In the genomic region with DNA sequence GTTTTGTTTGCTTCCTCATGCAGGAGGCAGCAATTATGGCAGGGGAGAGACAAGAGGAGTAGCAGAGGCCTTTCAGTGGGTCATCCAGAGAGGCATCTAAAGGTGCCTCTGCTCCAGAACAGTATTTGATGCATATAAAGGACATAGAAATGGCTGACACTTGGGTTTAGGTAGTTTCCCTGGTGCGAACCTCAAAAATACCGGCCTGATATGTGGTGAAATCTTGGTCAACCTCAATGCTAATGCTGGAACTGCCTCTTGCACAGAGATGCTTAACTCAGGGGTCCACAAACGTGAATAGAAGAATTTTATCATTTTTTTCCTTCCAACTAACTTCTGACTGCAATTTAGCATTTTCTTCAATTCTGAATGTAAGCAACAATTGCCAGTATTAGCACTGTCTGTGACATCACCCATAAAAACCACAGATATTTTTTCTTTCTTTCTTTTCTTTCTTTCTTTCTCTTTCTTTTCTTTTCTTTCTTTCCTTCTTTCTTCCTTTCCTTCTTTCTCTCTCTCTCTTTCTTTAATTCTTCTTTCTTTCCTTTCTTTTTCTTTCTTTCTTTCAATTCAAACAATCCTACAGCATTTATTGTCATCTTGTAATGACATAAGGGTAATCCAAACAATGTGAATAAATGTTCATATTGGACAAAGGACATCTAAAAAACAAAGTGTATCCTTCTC, we compare ENCODE assay signal across 1 cellular context.
TF ChIP-seq lines count a peak whose summit lies in the region.

No MANE protein-coding gene starts in this region.

TF ChIP-seq in GM23338, 12 proteins besides CTCF, POLR2A, EP300 and RAD21:
- TF ChIP-seq, protein P1, sequence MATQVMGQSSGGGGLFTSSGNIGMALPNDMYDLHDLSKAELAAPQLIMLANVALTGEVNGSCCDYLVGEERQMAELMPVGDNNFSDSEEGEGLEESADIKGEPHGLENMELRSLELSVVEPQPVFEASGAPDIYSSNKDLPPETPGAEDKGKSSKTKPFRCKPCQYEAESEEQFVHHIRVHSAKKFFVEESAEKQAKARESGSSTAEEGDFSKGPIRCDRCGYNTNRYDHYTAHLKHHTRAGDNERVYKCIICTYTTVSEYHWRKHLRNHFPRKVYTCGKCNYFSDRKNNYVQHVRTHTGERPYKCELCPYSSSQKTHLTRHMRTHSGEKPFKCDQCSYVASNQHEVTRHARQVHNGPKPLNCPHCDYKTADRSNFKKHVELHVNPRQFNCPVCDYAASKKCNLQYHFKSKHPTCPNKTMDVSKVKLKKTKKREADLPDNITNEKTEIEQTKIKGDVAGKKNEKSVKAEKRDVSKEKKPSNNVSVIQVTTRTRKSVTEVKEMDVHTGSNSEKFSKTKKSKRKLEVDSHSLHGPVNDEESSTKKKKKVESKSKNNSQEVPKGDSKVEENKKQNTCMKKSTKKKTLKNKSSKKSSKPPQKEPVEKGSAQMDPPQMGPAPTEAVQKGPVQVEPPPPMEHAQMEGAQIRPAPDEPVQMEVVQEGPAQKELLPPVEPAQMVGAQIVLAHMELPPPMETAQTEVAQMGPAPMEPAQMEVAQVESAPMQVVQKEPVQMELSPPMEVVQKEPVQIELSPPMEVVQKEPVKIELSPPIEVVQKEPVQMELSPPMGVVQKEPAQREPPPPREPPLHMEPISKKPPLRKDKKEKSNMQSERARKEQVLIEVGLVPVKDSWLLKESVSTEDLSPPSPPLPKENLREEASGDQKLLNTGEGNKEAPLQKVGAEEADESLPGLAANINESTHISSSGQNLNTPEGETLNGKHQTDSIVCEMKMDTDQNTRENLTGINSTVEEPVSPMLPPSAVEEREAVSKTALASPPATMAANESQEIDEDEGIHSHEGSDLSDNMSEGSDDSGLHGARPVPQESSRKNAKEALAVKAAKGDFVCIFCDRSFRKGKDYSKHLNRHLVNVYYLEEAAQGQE (IDR thresholded peaks at IDR 0.05; ENCODE audit: unreplicated experiment), result no peak
- no peak for TF ChIP-seq CREB1 (CRISPR knock-in tag; IDR thresholded peaks at IDR 0.05; ENCODE audit: low read depth)
- no peak for TF ChIP-seq JUNB (IDR thresholded peaks at IDR 0.05; ENCODE audit: unreplicated experiment)
- TF ChIP-seq EZH2phosphoT487 (IDR thresholded peaks at IDR 0.05; ENCODE audit: unreplicated experiment), result no peak
- no peak for TF ChIP-seq EZH2 (IDR thresholded peaks at IDR 0.05; ENCODE audit: low read depth, unreplicated experiment)
